ENCODE assay signal across 17 cellular contexts in genomic region chr1:193516755-193517388, GRCh38.
DNase-seq lines count a peak whose midpoint lies in the region; ATAC-seq and TF ChIP-seq lines count a peak whose summit lies in the region.
"Had no signal": no experiment of that assay in that cellular context is flagged by ENCODE, and none has a peak within 500 bp of the region (broad histone marks: within the 10 kb centered on the region; RNA-seq: fewer than 3 reads in every experiment).

No MANE protein-coding gene starts in this region.

- no peaks in the 10 kb centered on the region for H3K9me2 ChIP-seq in hepatocyte (replicated peaks; ENCODE audit: insufficient read depth)

- intact Hi-C loops in activated CD4-positive, alpha-beta T cell treated with anti-CD3 and anti-CD28 coated beads for 36 hours (cut with DNase I, micrococcal nuclease), result no loop called here
- intact Hi-C loops in gastrocnemius medialis (cut with DNase I; ENCODE audit: low total_unique reads), result no loop called here

- TF ChIP-seq POLR2A in gastrocnemius medialis (IDR thresholded peaks at IDR 0.05), result no peak

- no peaks in the 10 kb centered on the region for H3K79me2 ChIP-seq in hepatocyte

- H3K27me3 ChIP-seq in hepatocyte, result no peaks in the 10 kb centered on the region
- H3K27me3 ChIP-seq in H7 (ENCODE audit: control insufficient read depth, insufficient read depth, low read length), result no peaks in the 10 kb centered on the region
- no peaks in the 10 kb centered on the region for H3K27me3 ChIP-seq in gastrocnemius medialis
- H3K27me3 ChIP-seq: BLaER1 had no signal

- 95% methylated on average over 5 of the region's 5 CpGs for WGBS in hepatocyte (ENCODE audit: low lambda C conversion rate, missing lambda C conversion rate)

- peaks cover 5% of the 10 kb centered on the region for H3K4me1 Mint-ChIP-seq in activated CD4-positive, alpha-beta T cell treated with anti-CD3 and anti-CD28 coated beads for 36 hours
- peaks cover 14% of the 10 kb centered on the region for H3K4me1 Mint-ChIP-seq in activated naive CD8-positive, alpha-beta T cell treated with anti-CD3 and anti-CD28 coated beads, Interleukin-2, amount 50 U/mL, for 24 hours
- H3K4me1 Mint-ChIP-seq in activated naive CD8-positive, alpha-beta T cell treated with anti-CD3 and anti-CD28 coated beads for 36 hours, result peaks cover 2% of the 10 kb centered on the region
- H3K4me1 Mint-ChIP-seq in activated T-helper 17 cell treated with anti-CD3 and anti-CD28 coated beads, Interleukin-2, amount 50 U/mL, for 72 hours, result peaks cover 23% of the 10 kb centered on the region

- H3K27ac ChIP-seq in hepatocyte, result no peak overlapping the region
- H3K27ac ChIP-seq in gastrocnemius medialis, result no peak overlapping the region
- H3K27ac ChIP-seq: BLaER1 had no signal

- peaks cover 2% of the 10 kb centered on the region for H3K36me3 Mint-ChIP-seq in activated CD4-positive, alpha-beta T cell treated with anti-CD3 and anti-CD28 coated beads for 36 hours (ENCODE audit: low read depth)
- peaks cover 4% of the 10 kb centered on the region for H3K36me3 Mint-ChIP-seq in activated naive CD8-positive, alpha-beta T cell treated with anti-CD3 and anti-CD28 coated beads, Interleukin-2, amount 50 U/mL, for 24 hours (ENCODE audit: low read depth)
- peaks cover under 1% of the 10 kb centered on the region for H3K36me3 Mint-ChIP-seq in activated naive CD8-positive, alpha-beta T cell treated with anti-CD3 and anti-CD28 coated beads for 36 hours
- peaks cover 21% of the 10 kb centered on the region for H3K36me3 Mint-ChIP-seq in activated T-helper 17 cell treated with anti-CD3 and anti-CD28 coated beads, Interleukin-2, amount 50 U/mL, for 72 hours (ENCODE audit: low read depth)

- no peaks in the 10 kb centered on the region for H3K9me3 ChIP-seq in hepatocyte (ENCODE audit: low read depth)
- no peaks in the 10 kb centered on the region for H3K9me3 ChIP-seq in gastrocnemius medialis
- H3K9me3 ChIP-seq: BLaER1 had no signal

- H3K4me1 ChIP-seq in hepatocyte (ENCODE audit: insufficient read depth) (no peaks in the 10 kb centered on the region), gastrocnemius medialis (no peaks in the 10 kb centered on the region)
- H3K4me1 ChIP-seq: BLaER1 had no signal

- POLR2A ChIA-PET in activated CD4-positive, alpha-beta T cell treated with anti-CD3 and anti-CD28 coated beads for 36 hours (lab: Charles Lee), result no interaction called here

- H3K4me2 ChIP-seq in hepatocyte, result no peak overlapping the region
- H3K4me2 ChIP-seq: BLaER1 had no signal

- ATAC-seq in activated CD4-positive, alpha-beta T cell treated with anti-CD3 and anti-CD28 coated beads for 36 hours, result peak; percentile 49
- ATAC-seq in activated naive CD8-positive, alpha-beta T cell treated with anti-CD3 and anti-CD28 coated beads, Interleukin-2, amount 50 U/mL, for 24 hours, result peak; percentile 73
- ATAC-seq in activated T-helper 17 cell treated with anti-CD3 and anti-CD28 coated beads, Interleukin-2, amount 50 U/mL, for 72 hours (replicated peaks), result peak; percentile 86
- no peak for ATAC-seq in gastrocnemius medialis
- ATAC-seq: HepG2 had no signal

- DNase-seq in activated CD4-positive, alpha-beta T cell treated with anti-CD3 and anti-CD28 coated beads for 36 hours, result no peak
- no peak for DNase-seq in activated CD4-positive, alpha-beta T cell treated with anti-CD3 and anti-CD28 coated beads for 4 hours
- DNase-seq in activated naive CD8-positive, alpha-beta T cell treated with anti-CD3 and anti-CD28 coated beads, Interleukin-2, amount 50 U/mL, for 24 hours, result no peak
- DNase-seq in activated naive CD8-positive, alpha-beta T cell treated with anti-CD3 and anti-CD28 coated beads for 36 hours, result no peak
- DNase-seq in hepatocyte (ENCODE audit: low spot score), result no peak
- no peak for DNase-seq in H7
- DNase-seq in gastrocnemius medialis, result no peak
- DNase-seq: 8988T, AML-193, COR-L47, DMS53, GF-D8, HCEC 1CT, HFFc6 had no signal

- H2AFZ ChIP-seq in hepatocyte, result no peak overlapping the region

- H4K20me1 ChIP-seq in hepatocyte (ENCODE audit: insufficient read depth, poor library complexity, severe bottlenecking), result no peaks in the 10 kb centered on the region
- H4K20me1 ChIP-seq: BLaER1 had no signal

- H3K4me3 Mint-ChIP-seq in activated CD4-positive, alpha-beta T cell treated with anti-CD3 and anti-CD28 coated beads for 36 hours, result no peak overlapping the region
- H3K4me3 Mint-ChIP-seq in activated naive CD8-positive, alpha-beta T cell treated with anti-CD3 and anti-CD28 coated beads, Interleukin-2, amount 50 U/mL, for 24 hours, result no peak overlapping the region
- no peak overlapping the region for H3K4me3 Mint-ChIP-seq in activated naive CD8-positive, alpha-beta T cell treated with anti-CD3 and anti-CD28 coated beads for 36 hours
- peak overlapping the region; percentile 70 for H3K4me3 Mint-ChIP-seq in activated T-helper 17 cell treated with anti-CD3 and anti-CD28 coated beads, Interleukin-2, amount 50 U/mL, for 72 hours
- H3K4me3 Mint-ChIP-seq: HFFc6 had no signal

- H3K4me3 ChIP-seq in hepatocyte (no peak overlapping the region), H7 (ENCODE audit: insufficient read depth, low read depth, low read length) (no peak overlapping the region), gastrocnemius medialis (no peak overlapping the region)
- H3K4me3 ChIP-seq: BLaER1 had no signal

- peaks cover 5% of the 10 kb centered on the region for H3K9me3 Mint-ChIP-seq in activated CD4-positive, alpha-beta T cell treated with anti-CD3 and anti-CD28 coated beads for 36 hours (ENCODE audit: low read depth)
- H3K9me3 Mint-ChIP-seq in activated naive CD8-positive, alpha-beta T cell treated with anti-CD3 and anti-CD28 coated beads, Interleukin-2, amount 50 U/mL, for 24 hours, result peaks cover 2% of the 10 kb centered on the region
- H3K9me3 Mint-ChIP-seq in activated naive CD8-positive, alpha-beta T cell treated with anti-CD3 and anti-CD28 coated beads for 36 hours, result peaks cover 9% of the 10 kb centered on the region
- H3K9me3 Mint-ChIP-seq in activated T-helper 17 cell treated with anti-CD3 and anti-CD28 coated beads, Interleukin-2, amount 50 U/mL, for 72 hours, result peaks cover 12% of the 10 kb centered on the region

- H3K36me3 ChIP-seq in hepatocyte (replicated peaks; ENCODE audit: insufficient read depth, low read depth) (no peaks in the 10 kb centered on the region), H7 (replicated peaks; ENCODE audit: control insufficient read depth, insufficient read depth, low read length) (no peaks in the 10 kb centered on the region), gastrocnemius medialis (no peaks in the 10 kb centered on the region)
- H3K36me3 ChIP-seq: BLaER1 had no signal

- TF ChIP-seq CTCF in hepatocyte (IDR thresholded peaks at IDR 0.05; ENCODE audit: poor library complexity), result no peak
- TF ChIP-seq CTCF in gastrocnemius medialis (IDR thresholded peaks at IDR 0.05 in 4 of 5, conservative IDR thresholded peaks at IDR 0.05 in 1 of 5), result no peak

- no peak overlapping the region for H3K27ac Mint-ChIP-seq in activated CD4-positive, alpha-beta T cell treated with anti-CD3 and anti-CD28 coated beads for 36 hours
- H3K27ac Mint-ChIP-seq in activated naive CD8-positive, alpha-beta T cell treated with anti-CD3 and anti-CD28 coated beads, Interleukin-2, amount 50 U/mL, for 24 hours, result peak overlapping the region; percentile 11
- H3K27ac Mint-ChIP-seq in activated naive CD8-positive, alpha-beta T cell treated with anti-CD3 and anti-CD28 coated beads for 36 hours, result no peak overlapping the region
- H3K27ac Mint-ChIP-seq in activated T-helper 17 cell treated with anti-CD3 and anti-CD28 coated beads, Interleukin-2, amount 50 U/mL, for 72 hours, result peak overlapping the region; percentile 83
- H3K27ac Mint-ChIP-seq: HFFc6 had no signal

- H3K27me3 Mint-ChIP-seq in activated CD4-positive, alpha-beta T cell treated with anti-CD3 and anti-CD28 coated beads for 36 hours, result no peaks in the 10 kb centered on the region
- no peaks in the 10 kb centered on the region for H3K27me3 Mint-ChIP-seq in activated naive CD8-positive, alpha-beta T cell treated with anti-CD3 and anti-CD28 coated beads, Interleukin-2, amount 50 U/mL, for 24 hours
- no peaks in the 10 kb centered on the region for H3K27me3 Mint-ChIP-seq in activated naive CD8-positive, alpha-beta T cell treated with anti-CD3 and anti-CD28 coated beads for 36 hours
- no peaks in the 10 kb centered on the region for H3K27me3 Mint-ChIP-seq in activated T-helper 17 cell treated with anti-CD3 and anti-CD28 coated beads, Interleukin-2, amount 50 U/mL, for 72 hours

- in situ Hi-C loops in gastrocnemius medialis (cut with MboI; ENCODE audit: low sequenced_read_pairs in 4 of 4), result no loop called here

- CTCF ChIA-PET in activated CD4-positive, alpha-beta T cell treated with anti-CD3 and anti-CD28 coated beads for 36 hours (lab: Charles Lee), result no interaction called here

Comparison
In these comparisons a context has a peak if more than half of its experiments do, and no peak if none do; other contexts are left out.
1. H3K27ac Mint-ChIP-seq: peak in activated naive CD8-positive, alpha-beta T cell treated with anti-CD3 and anti-CD28 coated beads, Interleukin-2, amount 50 U/mL, for 24 hours (single experiment) and activated T-helper 17 cell treated with anti-CD3 and anti-CD28 coated beads, Interleukin-2, amount 50 U/mL, for 72 hours (single experiment); none in activated CD4-positive, alpha-beta T cell treated with anti-CD3 and anti-CD28 coated beads for 36 hours (single experiment) and activated naive CD8-positive, alpha-beta T cell treated with anti-CD3 and anti-CD28 coated beads for 36 hours (single experiment).
2. ATAC-seq: peak in activated CD4-positive, alpha-beta T cell treated with anti-CD3 and anti-CD28 coated beads for 36 hours (single experiment), activated naive CD8-positive, alpha-beta T cell treated with anti-CD3 and anti-CD28 coated beads, Interleukin-2, amount 50 U/mL, for 24 hours (single experiment) and activated T-helper 17 cell treated with anti-CD3 and anti-CD28 coated beads, Interleukin-2, amount 50 U/mL, for 72 hours (single experiment); none in gastrocnemius medialis (0 of 2).